1 cellular context compared by ENCODE assay signal in genomic region chr17:75430159-75430748, GRCh38.
TF ChIP-seq lines count a peak whose summit lies in the region.

No MANE protein-coding gene starts in this region.

TF ChIP-seq in HepG2, 621 proteins besides CTCF, POLR2A, EP300 and RAD21 (continued from another document and continues in another):
- peak; percentile 47 for TF ChIP-seq ZFP91 (CRISPR knock-in tag; IDR thresholded peaks at IDR 0.05; ENCODE audit: borderline replicate concordance)
- TF ChIP-seq ZNF800 (CRISPR knock-in tag; IDR thresholded peaks at IDR 0.05) = peak; percentile 57; the same call in 1 of the 2 replicates
- TF ChIP-seq PATZ1 (CRISPR knock-in tag; IDR thresholded peaks at IDR 0.05) = 0 out of 2 replicates have a peak, but pooled peaks have one; percentile 55
- TF ChIP-seq TBX2 (CRISPR knock-in tag; IDR thresholded peaks at IDR 0.05; ENCODE audit: borderline replicate concordance) = peak; percentile 39; the same call in 1 of the 2 replicates
- peak; percentile 48; the same call in 1 of the 2 replicates for TF ChIP-seq CBFB (CRISPR knock-in tag; IDR thresholded peaks at IDR 0.05)
- TF ChIP-seq ZNF354B (CRISPR knock-in tag; IDR thresholded peaks at IDR 0.05) = 0 out of 2 replicates have a peak, but pooled peaks have one; percentile 43
- TF ChIP-seq TRIM22 (IDR thresholded peaks at IDR 0.05) = no peak
- peak in 1 of 2 experiments; percentile 60; a peak in 1 of 4 replicates for TF ChIP-seq KLF16 (CRISPR knock-in tag; IDR thresholded peaks at IDR 0.05)
- TF ChIP-seq CCDC6 (CRISPR knock-in tag; IDR thresholded peaks at IDR 0.05) = no peak; the same call in 1 of the 2 replicates
- TF ChIP-seq ARID5B (CRISPR knock-in tag; IDR thresholded peaks at IDR 0.05) = peak; percentile 92
- 0 out of 2 replicates have a peak, but pooled peaks have one; percentile 43 for TF ChIP-seq ZNF878 (CRISPR knock-in tag; IDR thresholded peaks at IDR 0.05)
- peak; percentile 62; the same call in 1 of the 2 replicates for TF ChIP-seq ZNF232 (CRISPR knock-in tag; IDR thresholded peaks at IDR 0.05; ENCODE audit: borderline replicate concordance)
- TF ChIP-seq THAP8 (CRISPR knock-in tag; IDR thresholded peaks at IDR 0.05; ENCODE audit: borderline replicate concordance) = no peak
- TF ChIP-seq MLX (CRISPR knock-in tag; IDR thresholded peaks at IDR 0.05) = peak; percentile 24; the same call in 1 of the 2 replicates
- TF ChIP-seq GMEB1 (CRISPR knock-in tag; IDR thresholded peaks at IDR 0.05; ENCODE audit: borderline replicate concordance) = 0 out of 2 replicates have a peak, but pooled peaks have one; percentile 38
- no peak for TF ChIP-seq CHCHD3 (CRISPR knock-in tag; IDR thresholded peaks at IDR 0.05)
- TF ChIP-seq KLF9 (CRISPR knock-in tag; IDR thresholded peaks at IDR 0.05; ENCODE audit: low read depth) = no peak
- peak; percentile 64; the same call in 1 of the 2 replicates for TF ChIP-seq ARID2 (CRISPR knock-in tag; IDR thresholded peaks at IDR 0.05; ENCODE audit: borderline replicate concordance)
- peak; percentile 76; the same call in 1 of the 2 replicates for TF ChIP-seq ZNF501 (CRISPR knock-in tag; IDR thresholded peaks at IDR 0.05)
- no peak for TF ChIP-seq HNRNPLL (IDR thresholded peaks at IDR 0.05; ENCODE audit: low read depth, low read length, poor library complexity, severe bottlenecking)
- no peak for TF ChIP-seq NFAT5 (CRISPR knock-in tag; IDR thresholded peaks at IDR 0.05)
- TF ChIP-seq RFX1 (IDR thresholded peaks at IDR 0.05) = no peak
- 0 out of 2 replicates have a peak, but pooled peaks have one; percentile 50 for TF ChIP-seq BORCS8-MEF2B (CRISPR knock-in tag; IDR thresholded peaks at IDR 0.05)
- 0 out of 2 replicates have a peak, but pooled peaks have one; percentile 20 for TF ChIP-seq MEF2D (CRISPR knock-in tag; IDR thresholded peaks at IDR 0.05)
- 0 out of 2 replicates have a peak, but pooled peaks have one; percentile 25 for TF ChIP-seq GATAD1 (CRISPR knock-in tag; IDR thresholded peaks at IDR 0.05)
- TF ChIP-seq ZNF333 (CRISPR knock-in tag; IDR thresholded peaks at IDR 0.05; ENCODE audit: borderline replicate concordance) = no peak
- 0 out of 2 replicates have a peak, but pooled peaks have one; percentile 49 for TF ChIP-seq ZNF280D (CRISPR knock-in tag; IDR thresholded peaks at IDR 0.05)
- TF ChIP-seq NFYC (CRISPR knock-in tag; IDR thresholded peaks at IDR 0.05) = peak; percentile 33; the same call in 1 of the 2 replicates
- no peak for TF ChIP-seq MED8 (CRISPR knock-in tag; IDR thresholded peaks at IDR 0.05; ENCODE audit: insufficient replicate concordance)
- peak; percentile 38; the same call in 1 of the 2 replicates for TF ChIP-seq TAF1 (CRISPR knock-in tag; IDR thresholded peaks at IDR 0.05)
- no peak for TF ChIP-seq ZNF136 (CRISPR knock-in tag; IDR thresholded peaks at IDR 0.05; ENCODE audit: low read depth)
